In the genomic region with DNA sequence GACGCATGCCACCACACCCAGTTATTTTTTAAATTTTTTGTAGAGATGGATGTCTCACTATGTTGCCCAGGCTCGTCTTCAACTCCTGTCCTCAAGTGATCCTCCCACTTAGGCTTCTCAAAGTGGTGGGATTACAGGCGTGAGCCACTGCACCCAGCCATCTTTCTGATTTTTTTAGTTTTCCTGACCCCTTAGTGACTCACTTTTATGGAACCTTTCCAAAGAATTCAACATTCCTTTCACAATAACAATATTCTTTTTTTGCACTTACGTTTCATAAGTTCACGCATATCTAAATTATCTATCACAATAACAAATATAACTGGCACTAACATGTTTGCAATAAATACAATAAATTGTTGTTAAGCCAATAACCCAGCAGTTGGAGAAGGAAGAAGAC, we compare ENCODE assay signal across 30 cellular contexts. TPM values are rescaled to one million over a fixed set of nuclear protein-coding genes. Genes with fewer than 3 reads are reported as not detected.
DNase-seq lines count a peak whose midpoint lies in the region; ATAC-seq, FAIRE-seq and TF ChIP-seq lines count a peak whose summit lies in the region.
"Had no signal": no experiment of that assay in that cellular context is flagged by ENCODE, and none has a peak within 500 bp of the region (broad histone marks: within the 10 kb centered on the region; RNA-seq: fewer than 3 reads in every experiment).

No MANE protein-coding gene starts in this region.

- DNase-seq in H54 (ENCODE audit: insufficient read length, low spot score) (no peak), RKO (ENCODE audit: low spot score) (peak; percentile 28), endodermal cell (no peak), lung microvascular endothelial cell (ENCODE audit: low read depth in 2 of 2) (peak; percentile 16 to 29), COR-L47 (lab: John Stamatoyannopoulos, UW) (no peak), NCI-H1417 (lab: John Stamatoyannopoulos, UW) (no peak)
- DNase-seq: activated gamma-delta T cell; activated naive CD8-positive, alpha-beta T cell treated with anti-CD3 and anti-CD28 coated beads for 36 hours; activated T-cell treated with anti-CD3 and anti-CD28 coated beads, Interleukin-2, amount 50 U/mL, for 4 hours; anterior cingulate cortex; DMS153; H7; hypothalamus; NCI-H1092 treated with DMSO at 0.1 percent for 48 hours; NCI-H187; NCI-H2171; NCI-H510A treated with DMSO at 0.1 percent for 48 hours; SK-N-SH; stimulated activated CD4-positive, alpha-beta T cell treated with anti-CD3 and anti-CD28 coated beads, Interleukin-1b, Interleukin-23, amount 100 ng/mL, for 48 hours had no signal

- WGBS in endodermal cell (ENCODE audit: insufficient coverage in 1 of 2, insufficient read length in 1 of 2), 2 experiments: 80 to 86% methylated on average over 4 of the region's 5 CpGs

- no peaks in the 10 kb centered on the region for H3K9me3 ChIP-seq in endodermal cell (ENCODE audit: control insufficient read depth, low read length)
- H3K9me3 ChIP-seq: BLaER1 treated with 17β-estradiol and CSF1 and Interleukin-3, amounts not matched to agents 10 nM and 100 nM; right atrium auricular region; SK-N-SH; thoracic aorta had no signal

- peak overlapping the region; percentile 19 for H3K27ac Mint-ChIP-seq in endodermal cell
- H3K27ac Mint-ChIP-seq: activated naive CD8-positive, alpha-beta T cell treated with anti-CD3 and anti-CD28 coated beads for 36 hours; stimulated activated naive CD8-positive, alpha-beta T cell treated with anti-CD3 and anti-CD28 coated beads, Interleukin-15, Interleukin-2, amounts not matched to agents 100 ng/mL and 50 ng/mL, for 24 hours had no signal

- ATAC-seq in HG02884 (IDR thresholded peaks at IDR 0.05; ENCODE audit: unreplicated experiment): no peak
- ATAC-seq: activated T-cell treated with anti-CD3 and anti-CD28 coated beads, Interleukin-2, amount 50 U/mL, for 4 hours; left lobe of liver; Right ventricle myocardium inferior had no signal

- H3K27ac ChIP-seq in endodermal cell (ENCODE audit: low read depth, low read length): no peak overlapping the region
- H3K27ac ChIP-seq: BLaER1 treated with 17β-estradiol and CSF1 and Interleukin-3, amounts not matched to agents 10 nM and 100 nM; right atrium auricular region; thoracic aorta had no signal

- H3K27me3 Mint-ChIP-seq in endodermal cell (ENCODE audit: insufficient read depth): peaks cover 5% of the 10 kb centered on the region

- peaks cover 21% of the 10 kb centered on the region for H3K4me1 Mint-ChIP-seq in endodermal cell
- H3K4me1 Mint-ChIP-seq: IgD-negative memory B cell had no signal

- H3K9me3 Mint-ChIP-seq in endodermal cell: no peaks in the 10 kb centered on the region
- H3K9me3 Mint-ChIP-seq: activated naive CD8-positive, alpha-beta T cell treated with anti-CD3 and anti-CD28 coated beads for 36 hours; activated T-cell treated with anti-CD3 and anti-CD28 coated beads, Interleukin-2, amount 50 U/mL, for 4 hours; IgD-negative memory B cell; stimulated activated naive CD8-positive, alpha-beta T cell treated with anti-CD3 and anti-CD28 coated beads, Interleukin-15, Interleukin-2, amounts not matched to agents 100 ng/mL and 50 ng/mL, for 24 hours had no signal

- no peak overlapping the region for H3K9ac ChIP-seq in endodermal cell (ENCODE audit: extremely low read depth, low read length, poor library complexity, severe bottlenecking)
- H3K9ac ChIP-seq: BLaER1 treated with 17β-estradiol and CSF1 and Interleukin-3, amounts not matched to agents 10 nM and 100 nM; SK-N-SH had no signal

- TF ChIP-seq CTCF in endodermal cell (conservative IDR thresholded peaks at IDR 0.05): no peak

- H3K4me3 Mint-ChIP-seq in endodermal cell: no peak overlapping the region
- H3K4me3 Mint-ChIP-seq: activated naive CD8-positive, alpha-beta T cell treated with anti-CD3 and anti-CD28 coated beads for 36 hours; activated T-cell treated with anti-CD3 and anti-CD28 coated beads, Interleukin-2, amount 50 U/mL, for 4 hours; IgD-negative memory B cell; stimulated activated naive CD8-positive, alpha-beta T cell treated with anti-CD3 and anti-CD28 coated beads, Interleukin-15, Interleukin-2, amounts not matched to agents 100 ng/mL and 50 ng/mL, for 24 hours had no signal

- peaks cover 13% of the 10 kb centered on the region for H3K27me3 ChIP-seq in endodermal cell (ENCODE audit: control insufficient read depth, insufficient read depth, low read length, poor library complexity, severe bottlenecking)
- H3K27me3 ChIP-seq: BLaER1 treated with 17β-estradiol and CSF1 and Interleukin-3, amounts not matched to agents 10 nM and 100 nM; right atrium auricular region had no signal

- no peaks in the 10 kb centered on the region for H3K36me3 Mint-ChIP-seq in endodermal cell (ENCODE audit: low read depth)
- H3K36me3 Mint-ChIP-seq: activated naive CD8-positive, alpha-beta T cell treated with anti-CD3 and anti-CD28 coated beads for 36 hours; IgD-negative memory B cell had no signal

- H3K36me3 ChIP-seq in endodermal cell (ENCODE audit: control insufficient read depth, insufficient read depth, low read length): no peaks in the 10 kb centered on the region
- H3K36me3 ChIP-seq: BLaER1 treated with 17β-estradiol and CSF1 and Interleukin-3, amounts not matched to agents 10 nM and 100 nM; right atrium auricular region; thoracic aorta had no signal

- H3K4me1 ChIP-seq in endodermal cell (ENCODE audit: control insufficient read depth, insufficient read depth, low read length): peaks cover 10% of the 10 kb centered on the region
- H3K4me1 ChIP-seq: BLaER1 treated with 17β-estradiol and CSF1 and Interleukin-3, amounts not matched to agents 10 nM and 100 nM; right atrium auricular region had no signal

- peak; percentile 6 for FAIRE-seq in H54 (lab: Jason Lieb, UNC)
- FAIRE-seq: GM12891, urothelium cell line had no signal

- H3K4me3 ChIP-seq in endodermal cell (ENCODE audit: low read length): no peak overlapping the region
- H3K4me3 ChIP-seq: BLaER1 treated with 17β-estradiol and CSF1 and Interleukin-3, amounts not matched to agents 10 nM and 100 nM; right atrium auricular region; thoracic aorta had no signal

- no peak for TF ChIP-seq POLR2A in H54 (IDR thresholded peaks at IDR 0.05; ENCODE audit: low read depth, low read length)

RNA-seq across cellular contexts. Expression of a gene that starts 8.5 kb away (rescaled TPM):
- total RNA-seq in endodermal cell (1 to 10 TPM; 3.5 to 6.5 TPM), lung microvascular endothelial cell (under 0.01 TPM in 2 replicates)
- polyA plus RNA-seq in endodermal cell (2013, experiment 1 of 2): 0.75 TPM
- 0.99 TPM for polyA plus RNA-seq in endodermal cell (2013, experiment 2 of 2)
- total RNA-seq: glomerular endothelial cell had no signal

Comparison
In these comparisons a context has a peak if more than half of its experiments do, and no peak if none do; other contexts are left out.
1. DNase-seq: peak in RKO (single experiment) and lung microvascular endothelial cell (2 of 2); none in H54 (single experiment), endodermal cell (single experiment), COR-L47 (single experiment) and NCI-H1417 (0 of 3).